ENCODE assay signal across 10 cellular contexts in the genomic region with DNA sequence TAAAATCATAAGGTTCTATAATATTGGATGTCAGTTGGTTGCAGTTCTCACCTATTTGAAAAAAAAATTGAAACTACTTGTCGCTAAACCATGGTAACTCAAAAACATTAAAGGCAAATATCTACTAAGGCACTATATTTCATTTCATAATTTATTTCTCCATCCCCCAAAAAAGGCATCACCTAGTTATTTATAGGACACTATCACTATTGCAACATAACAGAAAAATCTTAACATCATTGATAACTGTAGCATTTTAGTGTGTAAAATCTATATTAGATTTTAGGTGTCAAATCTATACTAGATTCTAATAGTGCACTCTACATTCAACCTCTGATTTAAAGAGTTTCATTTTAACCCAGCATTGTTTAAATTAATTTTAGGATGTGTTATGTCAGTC. TPM values are rescaled to one million over a fixed set of nuclear protein-coding genes. Genes with fewer than 3 reads are reported as not detected.
DNase-seq lines count a peak whose midpoint lies in the region; ATAC-seq and TF ChIP-seq lines count a peak whose summit lies in the region.
"Had no signal": no experiment of that assay in that cellular context is flagged by ENCODE, and none has a peak within 500 bp of the region (broad histone marks: within the 10 kb centered on the region; RNA-seq: fewer than 3 reads in every experiment).

No MANE protein-coding gene starts in this region.

- TF ChIP-seq RAD21 in SK-N-SH (IDR thresholded peaks at IDR 0.05; ENCODE audit: low read length) = no peak

- H3K27ac ChIP-seq in SK-N-SH (ENCODE audit: low read depth in 2 of 2, low read length in 1 of 2) (peak overlapping the region in 1 of 2 experiments; percentile 63; a peak in 1 of 4 replicates), substantia nigra (ENCODE audit: low read depth, low read length, poor library complexity, severe bottlenecking) (no peak overlapping the region)

- peak overlapping the region; percentile 88 for H3K4me3 Mint-ChIP-seq in progenitor cell of endocrine pancreas (ENCODE audit: low read depth)

- peaks cover 6 to 19% of the 10 kb centered on the region in 2 experiments; a peak in 3 of 4 replicates for H3K4me1 ChIP-seq in SK-N-SH (ENCODE audit: control insufficient read depth in 1 of 2, insufficient read depth in 2 of 2, low read depth in 1 of 2, low read length in 1 of 2)
- H3K4me1 ChIP-seq in NT2/D1 (ENCODE audit: insufficient read depth, insufficient read length) = no peaks in the 10 kb centered on the region
- H3K4me1 ChIP-seq in endocrine pancreas (ENCODE audit: control insufficient read depth, insufficient read depth, low read length) = peaks cover 15% of the 10 kb centered on the region

- peaks cover 2 to 15% of the 10 kb centered on the region in 2 experiments for H3K36me3 ChIP-seq in SK-N-SH (replicated peaks in 1 of 2; ENCODE audit: control insufficient read depth in 1 of 2, insufficient read depth in 2 of 2, low read length in 1 of 2)
- H3K36me3 ChIP-seq in NT2/D1 (ENCODE audit: insufficient read depth, insufficient read length, low read length) = peaks cover 13% of the 10 kb centered on the region
- H3K36me3 ChIP-seq in endocrine pancreas (ENCODE audit: control insufficient read depth, insufficient read depth, low read length) = no peaks in the 10 kb centered on the region

- H3K27ac Mint-ChIP-seq in progenitor cell of endocrine pancreas = peak overlapping the region; percentile 93
- H3K27ac Mint-ChIP-seq: dendritic cell treated with granulocyte-macrophage colony-stimulating factor and Interleukin-4, amounts not matched to agents 40 ng/mL and 50 ng/mL, for 4 days had no signal

- H3K9me3 Mint-ChIP-seq in progenitor cell of endocrine pancreas (ENCODE audit: low read depth) = no peaks in the 10 kb centered on the region
- H3K9me3 Mint-ChIP-seq: dendritic cell treated with granulocyte-macrophage colony-stimulating factor and Interleukin-4, amounts not matched to agents 40 ng/mL and 50 ng/mL, for 4 days had no signal

- H3K27me3 ChIP-seq in SK-N-SH (ENCODE audit: insufficient read depth) (no peaks in the 10 kb centered on the region), NT2/D1 (ENCODE audit: insufficient read depth, insufficient read length) (no peaks in the 10 kb centered on the region), endocrine pancreas (ENCODE audit: control insufficient read depth, insufficient read depth, low read length) (no peaks in the 10 kb centered on the region)
- H3K27me3 ChIP-seq: right atrium auricular region had no signal

- H3F3A ChIP-seq in SK-N-SH (replicated peaks; ENCODE audit: insufficient read depth) = no peaks in the 10 kb centered on the region

- TF ChIP-seq EP300 in SK-N-SH (IDR thresholded peaks at IDR 0.05; ENCODE audit: borderline replicate concordance in 1 of 2, low read depth in 1 of 2, low read length in 1 of 2) = no peak

- peaks cover 3% of the 10 kb centered on the region for H3K36me3 Mint-ChIP-seq in progenitor cell of endocrine pancreas (ENCODE audit: insufficient read depth)

- no peaks in the 10 kb centered on the region for H3K9me3 ChIP-seq in SK-N-SH
- no peaks in the 10 kb centered on the region for H3K9me3 ChIP-seq in NT2/D1 (ENCODE audit: insufficient read depth, low read length)
- no peaks in the 10 kb centered on the region for H3K9me3 ChIP-seq in endocrine pancreas (ENCODE audit: control insufficient read depth, low read length)
- H3K9me3 ChIP-seq: right atrium auricular region had no signal

- H3K9ac ChIP-seq in SK-N-SH (peak overlapping the region; percentile 71; the same call in 1 of the 2 replicates), NT2/D1 (ENCODE audit: insufficient read length, low read depth) (peak overlapping the region; percentile 23), endocrine pancreas (ENCODE audit: control insufficient read depth, insufficient read depth, low read length) (no peak overlapping the region)

- H3K4me3 ChIP-seq in SK-N-SH (ENCODE audit: low read depth in 2 of 2, low read length in 1 of 2) (peak overlapping the region; percentile 66 to 67; a peak in 2 of 4 replicates), NT2/D1 (ENCODE audit: insufficient read length, low read depth) (peak overlapping the region; percentile 53), endocrine pancreas (ENCODE audit: control insufficient read depth, insufficient read depth, low read length) (peak overlapping the region; percentile 81)

- H3K79me2 ChIP-seq in SK-N-SH (ENCODE audit: insufficient read depth) = peaks cover 63% of the 10 kb centered on the region

- peaks cover 19% of the 10 kb centered on the region for H3K4me1 Mint-ChIP-seq in progenitor cell of endocrine pancreas (ENCODE audit: low read depth)

- 93% methylated on average over 1 of the region's 1 CpG for WGBS in SK-N-SH (ENCODE audit: low lambda C conversion rate)

- POLR2A ChIA-PET in SK-N-SH (lab: Yijun Ruan, JAX) = interaction anchor here (0.6 kb wide), 1 partner anchor 11 kb away, joined by 6 read pairs; no protein-coding TSS in a partner anchor

- H2AFZ ChIP-seq in SK-N-SH (ENCODE audit: low read depth) = no peak overlapping the region

- DNase-seq in SK-N-SH (no peak), NT2/D1 (ENCODE audit: low read depth, low spot score) (no peak), progenitor cell of endocrine pancreas (ENCODE audit: low spot score, unreplicated experiment) (no peak), medulla oblongata (ENCODE audit: extremely low spot score) (no peak), substantia nigra (lab: John Stamatoyannopoulos, UW) (no peak)

- no peaks in the 10 kb centered on the region for H3K27me3 Mint-ChIP-seq in progenitor cell of endocrine pancreas
- H3K27me3 Mint-ChIP-seq: dendritic cell treated with granulocyte-macrophage colony-stimulating factor and Interleukin-4, amounts not matched to agents 40 ng/mL and 50 ng/mL, for 4 days had no signal

- H4K20me1 ChIP-seq in SK-N-SH (ENCODE audit: insufficient read depth) = peaks cover 14% of the 10 kb centered on the region; the same call in 1 of the 2 replicates

- CTCF ChIA-PET in SK-N-SH (lab: Yijun Ruan, JAX) = interaction anchor here (1.0 to 1.3 kb wide), 2 partner anchors 9 to 137 kb away, joined by 3 to 4 read pairs; no protein-coding TSS in a partner anchor

- ATAC-seq in SK-N-SH treated with all-trans-retinoic acid at 6 μM for 48 hours (no peak), GM19397 (IDR thresholded peaks at IDR 0.05; ENCODE audit: unreplicated experiment) (no peak)

- H3K4me2 ChIP-seq in SK-N-SH = peak overlapping the region; percentile 73

- TF ChIP-seq CTCF in SK-N-SH (IDR thresholded peaks at IDR 0.05) (no peak), progenitor cell of endocrine pancreas (IDR thresholded peaks at IDR 0.05; ENCODE audit: unreplicated experiment) (no peak)

- H3K9me2 ChIP-seq in SK-N-SH = no peaks in the 10 kb centered on the region

TF ChIP-seq in SK-N-SH, 30 proteins besides CTCF, POLR2A, EP300 and RAD21 (continues in another document):
- TF ChIP-seq GATA2 (CRISPR knock-in tag; IDR thresholded peaks at IDR 0.05) = no peak
- no peak for TF ChIP-seq MAX (IDR thresholded peaks at IDR 0.05; ENCODE audit: low read depth)
- no peak for TF ChIP-seq NRF1 (IDR thresholded peaks at IDR 0.05; ENCODE audit: low read depth, low read length)
- TF ChIP-seq ELF1 (IDR thresholded peaks at IDR 0.05) = no peak
- TF ChIP-seq GABPA (IDR thresholded peaks at IDR 0.05; ENCODE audit: low read depth) = no peak
- TF ChIP-seq FOXM1 (IDR thresholded peaks at IDR 0.05; ENCODE audit: low read depth) = no peak
- no peak for TF ChIP-seq RXRA (IDR thresholded peaks at IDR 0.05; ENCODE audit: borderline replicate concordance, low read depth)
- TF ChIP-seq CHD2 (IDR thresholded peaks at IDR 0.05; ENCODE audit: low read length, partially characterized antibody) = no peak
- no peak for TF ChIP-seq MEF2A (IDR thresholded peaks at IDR 0.05; ENCODE audit: borderline replicate concordance, low read depth)
- TF ChIP-seq RCOR1 (IDR thresholded peaks at IDR 0.05; ENCODE audit: low read length) = no peak
- TF ChIP-seq SIN3A (IDR thresholded peaks at IDR 0.05; ENCODE audit: borderline replicate concordance, low read depth, low read length) = no peak
- no peak for TF ChIP-seq POLR2AphosphoS5 (IDR thresholded peaks at IDR 0.05; ENCODE audit: low read depth, low read length)

TF ChIP-seq in SK-N-SH treated with all-trans-retinoic acid at 6 μM for 48 hours, 23 proteins besides CTCF, POLR2A, EP300 and RAD21:
- TF ChIP-seq, protein P1, sequence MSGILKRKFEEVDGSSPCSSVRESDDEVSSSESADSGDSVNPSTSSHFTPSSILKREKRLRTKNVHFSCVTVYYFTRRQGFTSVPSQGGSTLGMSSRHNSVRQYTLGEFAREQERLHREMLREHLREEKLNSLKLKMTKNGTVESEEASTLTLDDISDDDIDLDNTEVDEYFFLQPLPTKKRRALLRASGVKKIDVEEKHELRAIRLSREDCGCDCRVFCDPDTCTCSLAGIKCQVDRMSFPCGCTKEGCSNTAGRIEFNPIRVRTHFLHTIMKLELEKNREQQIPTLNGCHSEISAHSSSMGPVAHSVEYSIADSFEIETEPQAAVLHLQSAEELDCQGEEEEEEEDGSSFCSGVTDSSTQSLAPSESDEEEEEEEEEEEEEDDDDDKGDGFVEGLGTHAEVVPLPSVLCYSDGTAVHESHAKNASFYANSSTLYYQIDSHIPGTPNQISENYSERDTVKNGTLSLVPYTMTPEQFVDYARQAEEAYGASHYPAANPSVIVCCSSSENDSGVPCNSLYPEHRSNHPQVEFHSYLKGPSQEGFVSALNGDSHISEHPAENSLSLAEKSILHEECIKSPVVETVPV (CRISPR knock-in tag; IDR thresholded peaks at IDR 0.05) = no peak

RNA-seq across cellular contexts. Expression of gene SPTSSA, which starts 1.7 kb away (rescaled TPM):
- 27.8 and 39.5 TPM in 2 replicates for polyA plus RNA-seq in SK-N-SH (2012; rRNA removed)
- polyA plus RNA-seq in SK-N-SH (2012; cell fraction: cytosol; rRNA removed) = 34.0 and 38.1 TPM in 2 replicates
- 7.8 and 13.2 TPM in 2 replicates for polyA plus RNA-seq in SK-N-SH (2012; cell fraction: nucleus; rRNA removed)
- 17.4 and 20.2 TPM in 2 replicates for total RNA-seq in progenitor cell of endocrine pancreas
